In the genomic region with DNA sequence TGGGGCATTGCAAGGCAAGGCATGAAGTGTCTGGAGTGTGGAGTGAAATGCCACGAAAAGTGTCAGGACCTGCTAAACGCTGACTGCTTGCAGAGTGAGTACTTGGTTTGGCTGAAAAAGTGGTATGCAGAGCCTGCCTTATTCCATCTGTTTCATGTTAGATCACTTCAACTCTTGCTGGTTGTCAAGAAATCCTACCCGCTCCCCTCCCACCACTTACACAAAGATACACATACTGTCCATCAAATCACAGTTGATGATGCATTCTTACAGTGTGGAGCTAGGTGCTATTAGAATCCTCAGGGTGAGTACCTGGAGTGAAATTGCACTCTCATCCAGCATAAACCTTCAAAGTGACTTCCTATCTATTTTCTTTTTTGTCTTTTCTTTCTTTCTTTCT, we compare ENCODE assay signal across 11 cellular contexts.
"Had no signal": no experiment of that assay in that cellular context is flagged by ENCODE, and none has a peak within 500 bp of the region (broad histone marks: within the 10 kb centered on the region; RNA-seq: fewer than 3 reads in every experiment).

No MANE protein-coding gene starts in this region.

- H3K27ac ChIP-seq: GM23248 had no signal

- H3K4me3 ChIP-seq: GM23248, GM23338, HAP-1 had no signal

- H3K9ac ChIP-seq: GM23248 had no signal

- ATAC-seq: GM23338, HCT116 had no signal

- H3K9me3 ChIP-seq: HAP-1 had no signal

- H3K4me2 ChIP-seq: GM23338 had no signal

- H3K4me1 ChIP-seq: HAP-1 had no signal

- H2AFZ ChIP-seq: GM23248, GM23338 had no signal

- DNase-seq: GM23248, GOT3, H7, H9, HCEC 1CT, HFFc6 had no signal

- H3K36me3 ChIP-seq: HAP-1 had no signal

- FAIRE-seq: H1, H54 had no signal
